ENCODE assay signal across 26 cellular contexts in the genomic region with DNA sequence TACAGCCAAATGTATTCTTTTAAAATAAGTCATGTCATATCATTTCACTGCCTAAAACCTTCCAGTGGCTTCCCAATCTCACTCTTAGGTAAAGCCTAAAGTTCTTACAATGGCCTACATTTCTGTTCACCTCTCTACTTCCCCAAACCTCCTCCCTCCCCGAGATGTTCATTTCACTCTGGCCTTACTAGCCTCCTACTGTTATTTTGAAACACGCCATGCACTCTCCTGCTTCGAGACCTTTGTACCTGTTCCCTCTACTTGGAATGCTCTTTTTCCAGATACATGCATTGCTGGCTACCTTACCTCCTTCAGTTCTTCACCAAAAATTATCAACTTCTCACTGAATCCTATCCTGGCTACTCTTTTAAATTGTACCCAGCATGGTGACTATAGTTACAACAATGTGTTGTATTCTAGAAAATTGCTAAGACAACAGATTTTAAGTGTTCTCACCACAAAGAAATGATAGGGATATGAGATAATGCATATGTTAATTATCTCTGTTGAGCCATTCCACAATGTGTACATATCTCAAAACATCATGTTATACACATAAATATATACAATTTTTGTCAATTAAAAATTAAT.
"Had no signal": no experiment of that assay in that cellular context is flagged by ENCODE, and none has a peak within 500 bp of the region (broad histone marks: within the 10 kb centered on the region; RNA-seq: fewer than 3 reads in every experiment).

No MANE protein-coding gene starts in this region.

- ATAC-seq: heart right ventricle, left cardiac atrium, lower lobe of right lung, sciatic nerve had no signal

- H3K4me1 Mint-ChIP-seq: memory B cell, nephron had no signal

- DNase-seq: dermis blood vessel endothelial cell; effector memory CD4-positive, alpha-beta T cell; esophagus squamous epithelium; foreskin melanocyte; glutamatergic neuron; heart right ventricle; hippocampal formation; left cardiac atrium; left ventricle myocardium inferior; lower lobe of right lung; stimulated activated CD4-positive, alpha-beta T cell treated with anti-CD3 and anti-CD28 coated beads, Interleukin-12 subunit alpha, Interleukin-12 subunit beta, amount 100 ng/mL, for 4 hours; stimulated activated CD4-positive, alpha-beta T cell treated with anti-CD3 and anti-CD28 coated beads, Interleukin-1b, Interleukin-23, amount 100 ng/mL, for 48 hours; stimulated activated CD4-positive, alpha-beta T cell treated with anti-CD3 and anti-CD28 coated beads, Interleukin-4, amount 100 ng/mL, for 1 hour; stimulated activated CD8-positive, alpha-beta memory T cell treated with anti-CD3 and anti-CD28 coated beads, Interleukin-4, amount 100 ng/mL, for 48 hours; stimulated activated naive CD4-positive, alpha-beta T cell treated with Interleukin-2 at 50 U/mL for 16 hours; stomach; thyroid gland had no signal

- H3K27ac ChIP-seq: coronary artery, esophagus squamous epithelium, heart right ventricle, left ventricle myocardium inferior, lower lobe of right lung, neural progenitor cell, parathyroid adenoma, stomach, thyroid gland, vagina had no signal

- H3K4me1 ChIP-seq: esophagus squamous epithelium, left ventricle myocardium inferior, lower lobe of right lung, parathyroid adenoma, stomach, vagina had no signal

- H3K27me3 Mint-ChIP-seq: memory B cell, progenitor cell of endocrine pancreas had no signal

- H3K9me3 Mint-ChIP-seq: memory B cell, nephron, neural progenitor cell had no signal

- H3K4me3 ChIP-seq: coronary artery, esophagus squamous epithelium, heart right ventricle, left ventricle myocardium inferior, lower lobe of right lung, neural progenitor cell, smooth muscle cell, stomach, thyroid gland, vagina had no signal

- H3K9me3 ChIP-seq: esophagus squamous epithelium, heart right ventricle, left ventricle myocardium inferior, lower lobe of right lung, stomach, thyroid gland, vagina had no signal

- H3K4me3 Mint-ChIP-seq: memory B cell, nephron, neural progenitor cell had no signal

- H3K27ac Mint-ChIP-seq: memory B cell, nephron, neural progenitor cell, progenitor cell of endocrine pancreas had no signal

- H3K36me3 ChIP-seq: neural progenitor cell had no signal

- H3K27me3 ChIP-seq: esophagus squamous epithelium, heart right ventricle, neural progenitor cell, stomach, thyroid gland, vagina had no signal

- H3K9ac ChIP-seq: neural progenitor cell, parathyroid adenoma had no signal
